Comparison of ENCODE assay signal across 1 cellular context in genomic region chr1:170671629-170671963, GRCh38.
TF ChIP-seq lines count a peak whose summit lies in the region.

No MANE protein-coding gene starts in this region.

TF ChIP-seq in IMR-90, 13 proteins besides CTCF, POLR2A, EP300 and RAD21:
- TF ChIP-seq MAFK (IDR thresholded peaks at IDR 0.05; ENCODE audit: low read depth, low read length) (no peak), FOS (IDR thresholded peaks at IDR 0.05; ENCODE audit: low read depth, low read length) (no peak), MXI1 (IDR thresholded peaks at IDR 0.05; ENCODE audit: borderline replicate concordance, low read depth, low read length) (no peak), BHLHE40 (IDR thresholded peaks at IDR 0.05; ENCODE audit: low read depth, low read length) (no peak), NFE2L2 (IDR thresholded peaks at IDR 0.05; ENCODE audit: low read depth, low read length) (no peak), SMC3 (IDR thresholded peaks at IDR 0.05; ENCODE audit: low read depth, low read length) (no peak), USF2 (IDR thresholded peaks at IDR 0.05; ENCODE audit: low read depth, low read length) (no peak), ELK1 (IDR thresholded peaks at IDR 0.05; ENCODE audit: borderline replicate concordance, low read depth, low read length) (no peak), RCOR1 (IDR thresholded peaks at IDR 0.05; ENCODE audit: insufficient replicate concordance, low read length) (no peak), CHD1 (IDR thresholded peaks at IDR 0.05; ENCODE audit: low read depth, low read length) (no peak), RFX5 (IDR thresholded peaks at IDR 0.05; ENCODE audit: low read depth, low read length) (no peak), MAZ (IDR thresholded peaks at IDR 0.05; ENCODE audit: borderline replicate concordance, low read depth, low read length) (no peak), CEBPB (IDR thresholded peaks at IDR 0.05; ENCODE audit: low read depth, low read length) (no peak)
